ENCODE assay signal across 17 cellular contexts in the genomic region with DNA sequence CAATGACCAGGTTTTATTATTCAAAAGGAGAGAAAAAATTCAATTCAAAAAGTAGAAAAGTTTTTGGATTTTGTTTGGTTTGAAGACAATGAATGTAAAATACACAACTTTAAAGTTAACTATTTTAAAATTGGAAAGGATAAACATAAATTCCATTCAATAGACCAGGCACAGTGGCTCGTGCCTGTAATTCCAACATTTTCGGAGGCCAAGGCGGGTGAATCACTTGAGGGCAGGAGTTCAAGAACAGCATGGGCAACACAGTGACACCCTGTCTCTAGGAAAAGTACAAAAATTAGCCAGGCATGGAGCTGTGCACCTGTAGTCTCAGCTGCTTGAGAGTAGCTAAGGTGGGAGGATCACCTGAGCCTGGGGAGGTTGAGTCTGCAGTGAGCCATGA. TPM values are rescaled to one million over a fixed set of nuclear protein-coding genes. Genes with fewer than 3 reads are reported as not detected.
DNase-seq lines count a peak whose midpoint lies in the region; ATAC-seq, FAIRE-seq and TF ChIP-seq lines count a peak whose summit lies in the region.
"Had no signal": no experiment of that assay in that cellular context is flagged by ENCODE, and none has a peak within 500 bp of the region (broad histone marks: within the 10 kb centered on the region; RNA-seq: fewer than 3 reads in every experiment).

No MANE protein-coding gene starts in this region.

- no peak overlapping the region; the same call in 1 of the 2 replicates for H3K14ac ChIP-seq in IMR-90 (replicated peaks; ENCODE audit: low read depth, low read length)

- H3K36me3 ChIP-seq in IMR-90 (ENCODE audit: control insufficient read depth, insufficient read depth, low read length): no peaks in the 10 kb centered on the region
- no peaks in the 10 kb centered on the region for H3K36me3 ChIP-seq in astrocyte (ENCODE audit: insufficient read depth, low read length)

- no peaks in the 10 kb centered on the region for H4K20me1 ChIP-seq in IMR-90 (ENCODE audit: insufficient read depth, low read length)
- H4K20me1 ChIP-seq in astrocyte (ENCODE audit: insufficient read depth, low read length): no peaks in the 10 kb centered on the region

- TF ChIP-seq CTCF in IMR-90 (conservative IDR thresholded peaks at IDR 0.05; ENCODE audit: low read depth, low read length): no peak
- no peak for TF ChIP-seq CTCF in astrocyte (IDR thresholded peaks at IDR 0.05; ENCODE audit: insufficient read depth, low read depth, low read length)

- POLR2A ChIA-PET in IMR-90 (lab: Charles Lee; ENCODE audit: unreplicated experiment): no interaction called here

- H2AFZ ChIP-seq in IMR-90 (replicated peaks; ENCODE audit: low read length, poor library complexity) (no peak overlapping the region), astrocyte (ENCODE audit: low read depth, low read length) (no peak overlapping the region)

- H3K9me1 ChIP-seq in IMR-90 (ENCODE audit: insufficient read depth, low read length): peaks cover 5% of the 10 kb centered on the region

- no peak overlapping the region for H2AK9ac ChIP-seq in IMR-90 (replicated peaks; ENCODE audit: low read depth, low read length, poor library complexity)

- H3K4me3 Mint-ChIP-seq in astrocyte (ENCODE audit: unreplicated experiment): no peak overlapping the region
- H3K4me3 Mint-ChIP-seq: CD4-positive, alpha-beta T cell had no signal

- intact Hi-C loops in IMR-90 (cut with micrococcal nuclease): no loop called here
- intact Hi-C loops in Right ventricle myocardium inferior (cut with DNase I): no loop called here

- no peak for TF ChIP-seq RAD21 in IMR-90 (IDR thresholded peaks at IDR 0.05; ENCODE audit: low read length)

- H4K8ac ChIP-seq in IMR-90 (ENCODE audit: low read depth in 2 of 2, low read length in 2 of 2): 0 out of 4 replicates have a peak overlapping the region, but pooled peaks of 1 of the 2 experiments have one; percentile 9

- H3K4me3 ChIP-seq in IMR-90 (ENCODE audit: insufficient read depth, low read depth, low read length) (no peak overlapping the region), astrocyte (ENCODE audit: insufficient read depth, low read depth, low read length) (no peak overlapping the region)

- peak overlapping the region; percentile 59; the same call in 1 of the 2 replicates for H2AK5ac ChIP-seq in IMR-90 (ENCODE audit: low read depth, low read length)

- no peak overlapping the region for H4K5ac ChIP-seq in IMR-90 (ENCODE audit: low read depth, low read length)

- no peak overlapping the region for H3K56ac ChIP-seq in IMR-90 (ENCODE audit: extremely low read depth, insufficient read depth, low read length)

- no peak overlapping the region for H2BK15ac ChIP-seq in IMR-90 (ENCODE audit: low read depth, low read length)

- no TSS peak for BruUV-seq in IMR-90 (replicated peaks; lab: Mats Ljungman, UMichigan)

- H3K4me1 Mint-ChIP-seq in astrocyte (ENCODE audit: low read depth, unreplicated experiment): no peaks in the 10 kb centered on the region

- no peak overlapping the region for H2BK120ac ChIP-seq in IMR-90 (ENCODE audit: low read depth, low read length)

- ATAC-seq in IMR-90 (ENCODE audit: low read depth): peak; percentile 59
- no peak for ATAC-seq in Right ventricle myocardium inferior

- no peak overlapping the region for H3K23ac ChIP-seq in IMR-90 (ENCODE audit: low read depth, low read length)

- no peak overlapping the region for H3K27ac Mint-ChIP-seq in astrocyte (ENCODE audit: unreplicated experiment)
- H3K27ac Mint-ChIP-seq: CD4-positive, alpha-beta T cell had no signal

- DNase-seq in EL (peak; percentile 48), IMR-90 (peak; percentile 39), astrocyte (ENCODE audit: low read depth) (peak; percentile 30), NOMO-1 treated with dmso at 0.1 percent for 144 hours (lab: John Stamatoyannopoulos, UW; ENCODE audit: unreplicated experiment) (no peak), NCI-H1436 treated with DMSO at 0.1 percent for 48 hours (lab: John Stamatoyannopoulos, UW) (no peak), activated gamma-delta T cell (lab: John Stamatoyannopoulos, UW) (no peak), Right ventricle myocardium inferior (ENCODE audit: missing footprints) (no peak)
- DNase-seq: ACHN; AML-193; Caco-2; CD4-positive, alpha-beta T cell; GF-D8; GOT3; H7 had no signal

- H2BK5ac ChIP-seq in IMR-90 (ENCODE audit: low read depth, low read length, poor library complexity, severe bottlenecking): peak overlapping the region; percentile 54

- H3K27me3 Mint-ChIP-seq in astrocyte (ENCODE audit: low read depth, unreplicated experiment): no peaks in the 10 kb centered on the region
- H3K27me3 Mint-ChIP-seq: CD4-positive, alpha-beta T cell had no signal

- no peak overlapping the region for H3K18ac ChIP-seq in IMR-90 (ENCODE audit: low read depth, low read length)

- CTCF ChIA-PET in IMR-90 (lab: Yijun Ruan, JAX): interaction anchor here (1.0 to 2.2 kb wide), 2 partner anchors 11 to 44 kb away, joined by 3 to 8 read pairs; no protein-coding TSS in a partner anchor

- peak overlapping the region; percentile 45; the same call in 1 of the 2 replicates for H2BK20ac ChIP-seq in IMR-90 (ENCODE audit: low read depth, low read length)

- no peaks in the 10 kb centered on the region for H3K27me3 ChIP-seq in IMR-90 (ENCODE audit: control insufficient read depth, insufficient read depth, low read length)
- H3K27me3 ChIP-seq in astrocyte (ENCODE audit: insufficient read depth, low read length): no peaks in the 10 kb centered on the region

- peaks cover 0 to 11% of the 10 kb centered on the region in 2 experiments; a peak in 3 of 4 replicates for H3K79me1 ChIP-seq in IMR-90 (ENCODE audit: low read depth in 1 of 2, low read length in 2 of 2)

- no peak overlapping the region for H4K91ac ChIP-seq in IMR-90 (ENCODE audit: insufficient read depth, low read depth, low read length)

- 58% methylated on average over 3 of the region's 3 CpGs; no CpG with 5 or more reads in 1 of the 2 experiments for WGBS in IMR-90 (ENCODE audit: extremely low coverage in 2 of 2, insufficient read length in 1 of 2), 2 experiments

- H3K4me1 ChIP-seq in IMR-90 (ENCODE audit: control insufficient read depth, insufficient read depth, low read length) (no peaks in the 10 kb centered on the region; the same call in 1 of the 2 replicates), astrocyte (ENCODE audit: insufficient read depth, low read length) (no peaks in the 10 kb centered on the region)
- H3K4me1 ChIP-seq: Caco-2 had no signal

- H3K79me2 ChIP-seq in astrocyte (ENCODE audit: insufficient read depth, low read length): no peaks in the 10 kb centered on the region

- dilution Hi-C loops in IMR-90 (cut with HindIII; ENCODE audit: low sequenced_read_pairs, unreplicated experiment): no loop called here

- H3K27ac ChIP-seq in IMR-90 (ENCODE audit: insufficient read depth, low read length): no peak overlapping the region
- H3K27ac ChIP-seq in astrocyte (ENCODE audit: low read depth, low read length): no peak overlapping the region
- H3K27ac ChIP-seq: C4-2B had no signal

- no peak overlapping the region for H3K4ac ChIP-seq in IMR-90 (ENCODE audit: low read depth, low read length)

- H3K9me3 Mint-ChIP-seq in astrocyte (ENCODE audit: unreplicated experiment): no peaks in the 10 kb centered on the region
- H3K9me3 Mint-ChIP-seq: CD4-positive, alpha-beta T cell had no signal

- H3K36me3 Mint-ChIP-seq in astrocyte (ENCODE audit: low read depth, unreplicated experiment): no peaks in the 10 kb centered on the region

- H3K9ac ChIP-seq in IMR-90 (ENCODE audit: low read depth, low read length) (no peak overlapping the region), astrocyte (ENCODE audit: low read length) (no peak overlapping the region)

- in situ Hi-C loops in IMR-90 (cut with MboI; ENCODE audit: low sequenced_read_pairs): no loop called here

- no peak for FAIRE-seq in astrocyte (lab: Jason Lieb, UNC)
- FAIRE-seq: A204.1, D721Med had no signal

- TF ChIP-seq POLR2A in IMR-90 (IDR thresholded peaks at IDR 0.05; ENCODE audit: low read depth, low read length): no peak

- H3K4me2 ChIP-seq in IMR-90 (ENCODE audit: low read depth, low read length) (no peak overlapping the region), astrocyte (ENCODE audit: low read length) (no peak overlapping the region)

- H3K9me3 ChIP-seq in IMR-90 (ENCODE audit: control insufficient read depth, insufficient read depth, low read length) (no peaks in the 10 kb centered on the region), astrocyte (ENCODE audit: insufficient read depth, low read depth, low read length) (no peaks in the 10 kb centered on the region)
- H3K9me3 ChIP-seq: Caco-2 had no signal

TF ChIP-seq in IMR-90, 13 proteins besides CTCF, POLR2A, EP300 and RAD21:
- no peak for TF ChIP-seq MAZ (IDR thresholded peaks at IDR 0.05; ENCODE audit: borderline replicate concordance, low read depth, low read length)
- TF ChIP-seq BHLHE40 (IDR thresholded peaks at IDR 0.05; ENCODE audit: low read depth, low read length): peak; percentile 60; the same call in 1 of the 2 replicates

RNA-seq across cellular contexts. Expression of gene SCN9A, which starts 54.7 kb away (rescaled TPM):
- total RNA-seq in IMR-90 (2012; rRNA removed): 135 and 179 TPM in 2 replicates
- 33.7 and 40.1 TPM in 2 replicates for polyA plus RNA-seq in IMR-90 (2012; rRNA removed)
- 8.0 and 18.0 TPM in 2 replicates for polyA plus RNA-seq in IMR-90 (2012; cell fraction: cytosol; rRNA removed)
- polyA plus RNA-seq in IMR-90 (2012; cell fraction: nucleus; rRNA removed; ENCODE audit: low replicate concordance): 10.6 and 92.5 TPM in 2 replicates
- 7.8 and 8.7 TPM in 2 replicates for total RNA-seq in astrocyte
- total RNA-seq in Right ventricle myocardium inferior: 1.8 TPM

Comparison
In these comparisons a context has a peak if more than half of its experiments do, and no peak if none do; other contexts are left out.
1. DNase-seq: peak in EL (single experiment), IMR-90 (single experiment) and astrocyte (single experiment); none in NOMO-1 treated with dmso at 0.1 percent for 144 hours (single experiment), NCI-H1436 treated with DMSO at 0.1 percent for 48 hours (single experiment), activated gamma-delta T cell (single experiment) and Right ventricle myocardium inferior (single experiment).
2. RNA of gene SCN9A, which starts 54.7 kb away (total RNA-seq): 135 to 179 TPM in IMR-90; 7.8 to 8.7 TPM in astrocyte and 1.8 TPM in Right ventricle myocardium inferior (single experiment); every median in the first group is over 10 times any median in the second.